In genomic region chr7:110480964-110481363, GRCh38 we compare ENCODE assay signal across 26 cellular contexts.
"Had no signal": no experiment of that assay in that cellular context is flagged by ENCODE, and none has a peak within 500 bp of the region (broad histone marks: within the 10 kb centered on the region; RNA-seq: fewer than 3 reads in every experiment).

No MANE protein-coding gene starts in this region.

- H3K27ac ChIP-seq: stomach, suprapubic skin, testis, thoracic aorta, thyroid gland, tibial artery, tibial nerve, transverse colon, upper lobe of left lung, upper lobe of right lung, uterus, vagina had no signal

- ATAC-seq: stimulated activated effector memory CD8-positive, alpha-beta T cell treated with anti-CD3 and anti-CD28 coated beads, Interleukin-12 subunit alpha, Interleukin-12 subunit beta, amount 100 ng/mL, for 72 hours; stimulated activated memory B cell treated with anti-CD40 and anti-IgM and Interleukin-4, amounts not matched to agents 10 μg/mL and 1 μg/mL and 100 μg/mL, for 72 hours; stimulated activated naive B cell treated with anti-CD40 and anti-IgM and Interleukin-4, amounts not matched to agents 10 μg/mL and 1 μg/mL and 100 μg/mL, for 72 hours; stimulated activated naive CD8-positive, alpha-beta T cell treated with anti-CD3 and anti-CD28 coated beads, Interleukin-15, amount 100 ng/mL, for 72 hours; stimulated activated naive CD8-positive, alpha-beta T cell treated with anti-CD3 and anti-CD28 coated beads, Interleukin-15, Interleukin-2, amounts not matched to agents 100 U/mL and 50 U/mL, for 24 hours; upper lobe of right lung had no signal

- H3K4me1 ChIP-seq: stomach, suprapubic skin, testis, thyroid gland, tibial artery, tibial nerve, transverse colon, upper lobe of left lung, upper lobe of right lung, uterus, vagina had no signal

- H3K36me3 ChIP-seq: stomach, suprapubic skin, thoracic aorta, thyroid gland, tibial artery, tibial nerve, transverse colon, upper lobe of left lung, upper lobe of right lung, uterus, vagina had no signal

- DNase-seq: stimulated activated CD4-positive, alpha-beta T cell treated with anti-CD3 and anti-CD28 coated beads, Interleukin-2, amount 100 ng/mL, for 48 hours; stimulated activated CD4-positive, alpha-beta T cell treated with anti-CD3 and anti-CD28 coated beads, Interleukin-4, amount 100 ng/mL, for 1 hour; stimulated activated CD4-positive, alpha-beta T cell treated with anti-CD3 and anti-CD28 coated beads, Interleukin-4, amount 100 ng/mL, for 24 hours; stimulated activated CD4-positive, alpha-beta T cell treated with anti-CD3 and anti-CD28 coated beads, Interleukin-4, amount 100 ng/mL, for 4 hours; stimulated activated CD8-positive, alpha-beta memory T cell treated with anti-CD3 and anti-CD28 coated beads, Interleukin-4, amount 100 ng/mL, for 48 hours; stimulated activated naive B cell treated with anti-CD40 and anti-IgM and Interleukin-4, amounts not matched to agents 10 μg/mL and 1 μg/mL and 100 μg/mL, for 72 hours; stimulated activated naive CD4-positive, alpha-beta T cell; stimulated activated naive CD4-positive, alpha-beta T cell treated with Interleukin-2 at 50 U/mL for 16 hours; stimulated activated naive CD8-positive, alpha-beta T cell treated with anti-CD3 and anti-CD28 coated beads, Interleukin-15, amount 100 ng/mL, for 72 hours; stimulated activated naive CD8-positive, alpha-beta T cell treated with anti-CD3 and anti-CD28 coated beads, Interleukin-15, Interleukin-2, amounts not matched to agents 100 U/mL and 50 U/mL, for 24 hours; stomach; substantia nigra; testis; thyroid gland; tibial artery; transverse colon; upper lobe of right lung; uterus had no signal

- H3K9me3 ChIP-seq: testis, thoracic aorta, thyroid gland, transverse colon, upper lobe of right lung, uterus, vagina had no signal

- FAIRE-seq: urothelium cell line had no signal

- H3K4me3 ChIP-seq: stomach, suprapubic skin, testis, thoracic aorta, thyroid gland, tibial artery, tibial nerve, transverse colon, upper lobe of left lung, upper lobe of right lung, uterus, vagina had no signal
